20 cellular contexts compared by ENCODE assay signal in the genomic region with DNA sequence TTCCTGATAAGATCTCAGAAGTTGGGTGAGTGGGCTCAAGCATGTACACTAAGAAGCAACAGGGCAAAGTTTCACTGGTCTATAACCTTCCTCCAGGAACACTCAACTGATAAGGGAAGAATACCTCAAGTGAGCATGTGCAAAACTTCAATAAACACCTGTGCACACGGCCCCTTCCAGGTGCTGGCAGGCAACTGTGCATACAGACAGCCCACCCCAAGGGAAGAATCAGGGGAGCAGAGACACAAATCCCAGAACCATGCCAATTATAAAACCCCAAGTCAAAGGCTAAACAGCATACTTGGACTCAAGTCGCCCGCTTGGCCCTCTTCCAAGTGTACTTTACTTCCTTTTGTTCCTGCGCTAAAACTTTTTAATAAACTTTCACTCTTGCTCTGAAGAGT.
DNase-seq lines count a peak whose midpoint lies in the region; ATAC-seq and TF ChIP-seq lines count a peak whose summit lies in the region.
"Had no signal": no experiment of that assay in that cellular context is flagged by ENCODE, and none has a peak within 500 bp of the region (broad histone marks: within the 10 kb centered on the region; RNA-seq: fewer than 3 reads in every experiment).

No MANE protein-coding gene starts in this region.

- H3K36me3 ChIP-seq in mucosa of descending colon (ENCODE audit: low read depth) (no peaks in the 10 kb centered on the region), upper lobe of right lung (no peaks in the 10 kb centered on the region), H7 (replicated peaks; ENCODE audit: control insufficient read depth, insufficient read depth, low read length) (no peaks in the 10 kb centered on the region)
- H3K36me3 ChIP-seq: tibial artery had no signal

- CTCF ChIA-PET in activated CD4-positive, alpha-beta T cell treated with anti-CD3 and anti-CD28 coated beads for 36 hours (lab: Charles Lee): interaction anchor here (1.1 kb wide), 1 partner anchor 35 kb away, joined by 3 read pairs; no protein-coding TSS in a partner anchor

- no peak overlapping the region for H3K4me3 Mint-ChIP-seq in activated CD4-positive, alpha-beta T cell treated with anti-CD3 and anti-CD28 coated beads for 36 hours
- no peak overlapping the region for H3K4me3 Mint-ChIP-seq in brain
- H3K4me3 Mint-ChIP-seq: activated CD8-positive, alpha-beta memory T cell treated with anti-CD3 and anti-CD28 coated beads, Interleukin-2, amount 10 ng/mL, durations not matched to agents 7 days and 5 days; CD8-positive, alpha-beta memory T cell; T-helper 2 cell treated with Interferon-gamma antibody and Interleukin-4, amounts not matched to agents 5 μg/mL and 100 μg/mL, for 36 hours had no signal

- no peak for DNase-seq in activated CD4-positive, alpha-beta T cell treated with anti-CD3 and anti-CD28 coated beads for 36 hours
- DNase-seq in activated CD4-positive, alpha-beta T cell treated with anti-CD3 and anti-CD28 coated beads, Interleukin-2, amount 50 U/mL, for 48 hours: no peak
- peak in 2 of 3 donors; percentile 60 to 76 for DNase-seq in mucosa of descending colon
- DNase-seq in upper lobe of right lung: no peak
- no peak for DNase-seq in H7
- DNase-seq in NCI-H446 treated with DMSO at 0.1 percent for 48 hours (lab: John Stamatoyannopoulos, UW): no peak
- DNase-seq: activated CD8-positive, alpha-beta memory T cell treated with anti-CD3 and anti-CD28 coated beads, Interleukin-2, amount 10 ng/mL, durations not matched to agents 7 days and 5 days; CD8-positive, alpha-beta memory T cell; EL; foreskin fibroblast; NCI-H1694 treated with DMSO at 0.1 percent for 48 hours; SHP77 treated with DMSO at 0.1 percent for 48 hours; tibial artery had no signal

- intact Hi-C loops in activated CD4-positive, alpha-beta T cell treated with anti-CD3 and anti-CD28 coated beads for 36 hours (cut with DNase I, micrococcal nuclease): no loop called here
- intact Hi-C loops in mucosa of descending colon (cut with DNase I, micrococcal nuclease) (no loop called here), upper lobe of right lung (cut with DNase I) (no loop called here)

- H3K4me1 ChIP-seq in mucosa of descending colon (ENCODE audit: low read depth) (peaks cover 28% of the 10 kb centered on the region), upper lobe of right lung (peaks cover 40% of the 10 kb centered on the region)
- H3K4me1 ChIP-seq: parathyroid adenoma had no signal

- peaks cover 17% of the 10 kb centered on the region for H3K4me1 Mint-ChIP-seq in activated CD4-positive, alpha-beta T cell treated with anti-CD3 and anti-CD28 coated beads for 36 hours
- peaks cover 78% of the 10 kb centered on the region for H3K4me1 Mint-ChIP-seq in brain

- TF ChIP-seq CTCF in brain (conservative IDR thresholded peaks at IDR 0.05): no peak
- TF ChIP-seq CTCF in mucosa of descending colon (IDR thresholded peaks at IDR 0.05): no peak
- no peak for TF ChIP-seq CTCF in upper lobe of right lung (IDR thresholded peaks at IDR 0.05)

- peak overlapping the region; percentile 17 for H3K27ac Mint-ChIP-seq in activated CD4-positive, alpha-beta T cell treated with anti-CD3 and anti-CD28 coated beads for 36 hours
- H3K27ac Mint-ChIP-seq in brain: peak overlapping the region in 4 of 5 experiments; percentile 58 to 96 (median 94)
- H3K27ac Mint-ChIP-seq: activated CD8-positive, alpha-beta memory T cell treated with anti-CD3 and anti-CD28 coated beads, Interleukin-2, amount 10 ng/mL, durations not matched to agents 7 days and 5 days; T-helper 2 cell treated with Interferon-gamma antibody and Interleukin-4, amounts not matched to agents 5 μg/mL and 100 μg/mL, for 36 hours had no signal

- no peaks in the 10 kb centered on the region for H3K27me3 Mint-ChIP-seq in activated CD4-positive, alpha-beta T cell treated with anti-CD3 and anti-CD28 coated beads for 36 hours
- no peaks in the 10 kb centered on the region for H3K27me3 Mint-ChIP-seq in brain
- H3K27me3 Mint-ChIP-seq: activated CD8-positive, alpha-beta memory T cell treated with anti-CD3 and anti-CD28 coated beads, Interleukin-2, amount 10 ng/mL, durations not matched to agents 7 days and 5 days; CD8-positive, alpha-beta memory T cell had no signal

- H3K36me3 Mint-ChIP-seq in activated CD4-positive, alpha-beta T cell treated with anti-CD3 and anti-CD28 coated beads for 36 hours (ENCODE audit: low read depth): no peaks in the 10 kb centered on the region
- no peaks in the 10 kb centered on the region for H3K36me3 Mint-ChIP-seq in brain
- H3K36me3 Mint-ChIP-seq: CD8-positive, alpha-beta memory T cell had no signal

- no peaks in the 10 kb centered on the region for H3K9me3 ChIP-seq in mucosa of descending colon
- H3K9me3 ChIP-seq in upper lobe of right lung: no peaks in the 10 kb centered on the region
- H3K9me3 ChIP-seq: A549, tibial artery had no signal

- H3K27ac ChIP-seq in upper lobe of right lung: peak overlapping the region; percentile 65
- H3K27ac ChIP-seq: A549, parathyroid adenoma, tibial artery had no signal

- no peak for ATAC-seq in activated CD4-positive, alpha-beta T cell treated with anti-CD3 and anti-CD28 coated beads for 36 hours
- ATAC-seq in mucosa of descending colon (peak; percentile 60), upper lobe of right lung (peak; percentile 2), HG02623 (IDR thresholded peaks at IDR 0.05; ENCODE audit: unreplicated experiment) (no peak)
- ATAC-seq: activated CD4-positive, CD25-positive, alpha-beta regulatory T cell treated with anti-CD3 and anti-CD28 coated beads, Interleukin-2, amount 50 U/mL, for 24 hours; activated CD8-positive, alpha-beta memory T cell treated with anti-CD3 and anti-CD28 coated beads, Interleukin-2, amount 10 ng/mL, durations not matched to agents 7 days and 5 days; HCT116 had no signal

- POLR2A ChIA-PET in activated CD4-positive, alpha-beta T cell treated with anti-CD3 and anti-CD28 coated beads for 36 hours (lab: Charles Lee): no interaction called here

- H3K9me3 Mint-ChIP-seq in activated CD4-positive, alpha-beta T cell treated with anti-CD3 and anti-CD28 coated beads for 36 hours (ENCODE audit: low read depth): no peaks in the 10 kb centered on the region
- H3K9me3 Mint-ChIP-seq in brain: peaks cover 0 to 3% (median 0%) of the 10 kb centered on the region in 5 experiments
- H3K9me3 Mint-ChIP-seq: CD8-positive, alpha-beta memory T cell had no signal

- H3K4me3 ChIP-seq in mucosa of descending colon: no peak overlapping the region
- no peak overlapping the region for H3K4me3 ChIP-seq in upper lobe of right lung
- H3K4me3 ChIP-seq in H7 (ENCODE audit: insufficient read depth, low read depth, low read length): no peak overlapping the region
- H3K4me3 ChIP-seq: A549, tibial artery had no signal

- no peaks in the 10 kb centered on the region for H3K27me3 ChIP-seq in upper lobe of right lung
- H3K27me3 ChIP-seq in H7 (ENCODE audit: control insufficient read depth, insufficient read depth, low read length): no peaks in the 10 kb centered on the region
- H3K27me3 ChIP-seq: tibial artery had no signal

Comparison
In these comparisons a context has a peak if more than half of its experiments do, and no peak if none do; other contexts are left out.
1. ATAC-seq: peak in mucosa of descending colon (single experiment) and upper lobe of right lung (single experiment); none in activated CD4-positive, alpha-beta T cell treated with anti-CD3 and anti-CD28 coated beads for 36 hours (single experiment) and HG02623 (single experiment).
2. DNase-seq: peak in mucosa of descending colon (2 of 3); none in activated CD4-positive, alpha-beta T cell treated with anti-CD3 and anti-CD28 coated beads for 36 hours (single experiment), activated CD4-positive, alpha-beta T cell treated with anti-CD3 and anti-CD28 coated beads, Interleukin-2, amount 50 U/mL, for 48 hours (0 of 2), upper lobe of right lung (single experiment), H7 (single experiment) and NCI-H446 treated with DMSO at 0.1 percent for 48 hours (single experiment).